1 cellular context compared by ENCODE assay signal in genomic region chr2:69943000-69943840, GRCh38.
TF ChIP-seq lines count a peak whose summit lies in the region.

No MANE protein-coding gene starts in this region.

TF ChIP-seq in WTC11, 78 proteins besides CTCF, POLR2A, EP300 and RAD21 (continued from another document):
- TF ChIP-seq ZNF281 (CRISPR knock-in tag; IDR thresholded peaks at IDR 0.05): no peak
- no peak for TF ChIP-seq ZMAT4 (CRISPR knock-in tag; IDR thresholded peaks at IDR 0.05)
- TF ChIP-seq FOXK1 (CRISPR knock-in tag; IDR thresholded peaks at IDR 0.05): no peak
- TF ChIP-seq ZNF423 (CRISPR knock-in tag; IDR thresholded peaks at IDR 0.05): no peak
- TF ChIP-seq ZNF416 (CRISPR knock-in tag; IDR thresholded peaks at IDR 0.05): no peak
- no peak for TF ChIP-seq CREB1 (CRISPR knock-in tag; IDR thresholded peaks at IDR 0.05)
- TF ChIP-seq RORB (CRISPR knock-in tag; IDR thresholded peaks at IDR 0.05): no peak
